11 cellular contexts compared by ENCODE assay signal in genomic region chr18:77069931-77070330, GRCh38.
DNase-seq lines count a peak whose midpoint lies in the region; TF ChIP-seq lines count a peak whose summit lies in the region.
"Had no signal": no experiment of that assay in that cellular context is flagged by ENCODE, and none has a peak within 500 bp of the region (broad histone marks: within the 10 kb centered on the region; RNA-seq: fewer than 3 reads in every experiment).

No MANE protein-coding gene starts in this region.

- 81% methylated on average over 9 of the region's 13 CpGs for WGBS in mesenchymal stem cell

- H3K4me1 Mint-ChIP-seq in activated T-helper 2 cell treated with anti-CD3 and anti-CD28 coated beads, Interferon-gamma antibody, Interleukin-2, Interleukin-4, amounts not matched to agents 10 μg/mL and 5 μg/mL and 100 μg/mL, durations not matched to agents 14 hours and 24 hours and 36 hours (ENCODE audit: low read depth): peaks cover 95% of the 10 kb centered on the region

- no peak overlapping the region for H3K14ac ChIP-seq in mesenchymal stem cell (ENCODE audit: low read length in 2 of 2)

- TF ChIP-seq CTCF in left ventricle myocardium inferior (IDR thresholded peaks at IDR 0.05; ENCODE audit: borderline replicate concordance): no peak

- H3K4me2 ChIP-seq in mesenchymal stem cell (ENCODE audit: low read length, poor library complexity, severe bottlenecking): no peak overlapping the region

- H3K9ac ChIP-seq in mesenchymal stem cell (ENCODE audit: low read length): peak overlapping the region; percentile 88

- peak overlapping the region; percentile 89 for H2AK5ac ChIP-seq in mesenchymal stem cell (ENCODE audit: low read length, severe bottlenecking)

- H3K4me3 ChIP-seq in mesenchymal stem cell (ENCODE audit: insufficient read depth in 1 of 2, low read depth in 1 of 2, low read length in 2 of 2) (no peak overlapping the region), left ventricle myocardium inferior (no peak overlapping the region)
- H3K4me3 ChIP-seq: heart right ventricle had no signal

- peak overlapping the region; percentile 37 for H3K4me3 Mint-ChIP-seq in activated T-helper 2 cell treated with anti-CD3 and anti-CD28 coated beads, Interferon-gamma antibody, Interleukin-2, Interleukin-4, amounts not matched to agents 10 μg/mL and 5 μg/mL and 100 μg/mL, durations not matched to agents 14 hours and 24 hours and 36 hours (ENCODE audit: low read depth)

- peak overlapping the region; percentile 94 for H3K27ac Mint-ChIP-seq in activated T-helper 2 cell treated with anti-CD3 and anti-CD28 coated beads, Interferon-gamma antibody, Interleukin-2, Interleukin-4, amounts not matched to agents 10 μg/mL and 5 μg/mL and 100 μg/mL, durations not matched to agents 14 hours and 24 hours and 36 hours

- no peak overlapping the region for H4K91ac ChIP-seq in mesenchymal stem cell (ENCODE audit: low read length)

- H3K4ac ChIP-seq in mesenchymal stem cell (ENCODE audit: low read depth in 1 of 2, low read length in 2 of 2): peak overlapping the region in 1 of 2 experiments; percentile 55

- H3K27me3 Mint-ChIP-seq in activated T-helper 2 cell treated with anti-CD3 and anti-CD28 coated beads, Interferon-gamma antibody, Interleukin-2, Interleukin-4, amounts not matched to agents 10 μg/mL and 5 μg/mL and 100 μg/mL, durations not matched to agents 14 hours and 24 hours and 36 hours (ENCODE audit: low read depth): no peaks in the 10 kb centered on the region

- H3K23ac ChIP-seq in mesenchymal stem cell (ENCODE audit: low read length in 2 of 2): no peak overlapping the region

- peaks cover 22% of the 10 kb centered on the region for H3K79me1 ChIP-seq in mesenchymal stem cell (replicated peaks; ENCODE audit: low read length, poor library complexity, severe bottlenecking)

- H2BK120ac ChIP-seq in mesenchymal stem cell (ENCODE audit: low read depth, low read length): no peak overlapping the region

- no peak overlapping the region for H4K8ac ChIP-seq in mesenchymal stem cell (ENCODE audit: low read length)

- H3K9me3 ChIP-seq in mesenchymal stem cell (ENCODE audit: control insufficient read depth, low read length) (no peaks in the 10 kb centered on the region), left ventricle myocardium inferior (replicated peaks) (no peaks in the 10 kb centered on the region)
- H3K9me3 ChIP-seq: heart right ventricle had no signal

- H2BK12ac ChIP-seq in mesenchymal stem cell (ENCODE audit: low read length in 2 of 2): peak overlapping the region; percentile 70 to 72

- H3K4me1 ChIP-seq in mesenchymal stem cell (ENCODE audit: control insufficient read depth, insufficient read depth, low read depth, low read length): peaks cover 42% of the 10 kb centered on the region
- H3K4me1 ChIP-seq in left ventricle myocardium inferior: peaks cover 92% of the 10 kb centered on the region

- H3K18ac ChIP-seq in mesenchymal stem cell (ENCODE audit: low read depth in 1 of 2, low read length in 2 of 2): peak overlapping the region; percentile 16 to 46

- H2BK15ac ChIP-seq in mesenchymal stem cell (ENCODE audit: low read depth, poor library complexity, severe bottlenecking): no peak overlapping the region

- peaks cover 73% of the 10 kb centered on the region for H3K36me3 Mint-ChIP-seq in activated T-helper 2 cell treated with anti-CD3 and anti-CD28 coated beads, Interferon-gamma antibody, Interleukin-2, Interleukin-4, amounts not matched to agents 10 μg/mL and 5 μg/mL and 100 μg/mL, durations not matched to agents 14 hours and 24 hours and 36 hours (ENCODE audit: low read depth)

- no peaks in the 10 kb centered on the region for H3K9me3 Mint-ChIP-seq in activated T-helper 2 cell treated with anti-CD3 and anti-CD28 coated beads, Interferon-gamma antibody, Interleukin-2, Interleukin-4, amounts not matched to agents 10 μg/mL and 5 μg/mL and 100 μg/mL, durations not matched to agents 14 hours and 24 hours and 36 hours

- intact Hi-C loops in activated T-helper 2 cell treated with anti-CD3 and anti-CD28 coated beads, Interferon-gamma antibody, Interleukin-2, Interleukin-4, amounts not matched to agents 10 μg/mL and 5 μg/mL and 100 μg/mL, durations not matched to agents 14 hours and 24 hours and 36 hours (cut with micrococcal nuclease): loop anchor here (2.0 to 10.0 kb wide), 3 partner anchors 15 to 415 kb away; no protein-coding TSS in a partner anchor
- intact Hi-C loops in left ventricle myocardium inferior (cut with micrococcal nuclease): no loop called here

- peaks cover 0 to 12% of the 10 kb centered on the region in 2 experiments for H3K36me3 ChIP-seq in mesenchymal stem cell (ENCODE audit: control insufficient read depth in 1 of 2, insufficient read depth in 2 of 2, low read depth in 1 of 2, low read length in 2 of 2)
- H3K36me3 ChIP-seq in left ventricle myocardium inferior: peaks cover 7% of the 10 kb centered on the region

- H3K27ac ChIP-seq in mesenchymal stem cell (ENCODE audit: low read length, poor library complexity, severe bottlenecking): no peak overlapping the region
- no peak overlapping the region for H3K27ac ChIP-seq in left ventricle myocardium inferior (replicated peaks)

- H2AFZ ChIP-seq in mesenchymal stem cell (ENCODE audit: low read depth, low read length): no peak overlapping the region

- H3K27me3 ChIP-seq in mesenchymal stem cell (ENCODE audit: control insufficient read depth in 1 of 2, insufficient read depth in 1 of 2, low read length in 2 of 2) (no peaks in the 10 kb centered on the region), left ventricle myocardium inferior (ENCODE audit: low read depth) (no peaks in the 10 kb centered on the region)
- H3K27me3 ChIP-seq: heart right ventricle had no signal

- DNase-seq in stimulated activated naive CD4-positive, alpha-beta T cell treated with Interleukin-2 at 50 U/mL for 16 hours (lab: John Stamatoyannopoulos, UW): peak; percentile 54
- no peak for DNase-seq in stimulated activated naive CD4-positive, alpha-beta T cell (lab: John Stamatoyannopoulos, UW)
- DNase-seq in activated T-helper 2 cell treated with anti-CD3 and anti-CD28 coated beads, Interferon-gamma antibody, Interleukin-2, Interleukin-4, amounts not matched to agents 10 μg/mL and 5 μg/mL and 100 μg/mL, durations not matched to agents 14 hours and 24 hours and 36 hours (ENCODE audit: low spot score): no peak
- DNase-seq in mesenchymal stem cell: no peak
- DNase-seq in DMS 273 treated with DMSO at 0.1 percent for 48 hours (lab: John Stamatoyannopoulos, UW): no peak
- DNase-seq in left ventricle myocardium inferior: no peak
- no peak for DNase-seq in foreskin melanocyte
- no peak for DNase-seq in retina
- DNase-seq: C1 segment of cervical spinal cord, heart right ventricle, NCI-H524 had no signal

- H2BK5ac ChIP-seq in mesenchymal stem cell (ENCODE audit: low read depth, low read length, poor library complexity, severe bottlenecking): no peak overlapping the region
